Comparison of ENCODE assay signal across 8 cellular contexts in genomic region chr2:27370026-27370815, GRCh38. TPM values are rescaled to one million over a fixed set of nuclear protein-coding genes. Genes with fewer than 3 reads are reported as not detected.
DNase-seq lines count a peak whose midpoint lies in the region; ATAC-seq and TF ChIP-seq lines count a peak whose summit lies in the region.

TSS of gene EIF2B4 (minus strand) at chr2:27370338. CDS start at chr2:27370314, 24 bp downstream.
TSS of gene SNX17 (plus strand) at chr2:27370616. CDS start at chr2:27370744, 128 bp downstream.

- H3K4me2 ChIP-seq in smooth muscle cell = peak within 1 kb of the TSS; percentile 94

- peak within 1 kb of the TSS; percentile 80 for H3K27ac ChIP-seq in smooth muscle cell (ENCODE audit: low read depth)

- peak within 1 kb of the TSS; percentile 92 for H3K9ac ChIP-seq in smooth muscle cell (ENCODE audit: low read depth)

- peaks cover 10% of the 10 kb centered on the region for H3K36me3 ChIP-seq in smooth muscle cell (ENCODE audit: low read depth)

- no peaks in the 10 kb centered on the region for H3K27me3 Mint-ChIP-seq in WTC11 (ENCODE audit: low read depth)

- H3F3A ChIP-seq in smooth muscle cell (ENCODE audit: low read depth) = peaks cover 5% of the 10 kb centered on the region

- peak within 1 kb of the TSS; percentile 97 for H3K4me3 Mint-ChIP-seq in WTC11

- H3K79me2 ChIP-seq in smooth muscle cell (ENCODE audit: low read depth) = peaks cover 46% of the 10 kb centered on the region

- DNase-seq in AG09319 (ENCODE audit: extremely low read depth, low read depth) = peak; percentile 98
- DNase-seq in NCI-H226 = peak; percentile 99
- peak; percentile 99 for DNase-seq in WTC11 (ENCODE audit: low spot score)
- peak; percentile 99 for DNase-seq in cardiac fibroblast (ENCODE audit: low read depth in 2 of 2)
- DNase-seq in iPS-NIHi11 (ENCODE audit: low spot score) = peak; percentile 94
- DNase-seq in smooth muscle cell (lab: John Stamatoyannopoulos, UW; ENCODE audit: unreplicated experiment) = peak; percentile 94

- CTCF ChIA-PET in WTC11 (lab: Charles Lee) = interaction anchor here (0.7 to 1.9 kb wide), 14 partner anchors 11 to 314 kb away, joined by 3 to 15 read pairs (median 5); partner anchors contain the start of genes GTF3C2, MPV17 and ZNF513

- peaks cover 15% of the 10 kb centered on the region for H3K4me1 ChIP-seq in smooth muscle cell (ENCODE audit: low read depth)

- in situ Hi-C loops in GM18951 (cut with MboI; ENCODE audit: low sequenced_read_pairs, unreplicated experiment) = no loop called here

- ATAC-seq in HG03196 (IDR thresholded peaks at IDR 0.05; ENCODE audit: unreplicated experiment) (peak; percentile 88), WTC11 (peak; percentile 91)

- no peaks in the 10 kb centered on the region for H3K27me3 ChIP-seq in smooth muscle cell (ENCODE audit: low read depth)

- peaks cover 12% of the 10 kb centered on the region for H4K20me1 ChIP-seq in smooth muscle cell (ENCODE audit: low read depth)

- no peaks in the 10 kb centered on the region for H3K9me3 ChIP-seq in smooth muscle cell (replicated peaks; ENCODE audit: low read depth)

- 1% methylated on average over 83 of the region's 85 CpGs for WGBS in smooth muscle cell (ENCODE audit: low lambda C conversion rate)

- H3K4me3 ChIP-seq in cardiac fibroblast (replicated peaks in 1 of 2; ENCODE audit: low read depth in 2 of 2, low read length in 2 of 2) (peak within 1 kb of the TSS; percentile 98 to 99), smooth muscle cell (peak within 1 kb of the TSS; percentile 72)

- H3K36me3 Mint-ChIP-seq in WTC11 = peaks cover 58% of the 10 kb centered on the region

- H3K9me3 Mint-ChIP-seq in WTC11 = no peaks in the 10 kb centered on the region

- TF ChIP-seq POLR2A in GM18951 (IDR thresholded peaks at IDR 0.05; ENCODE audit: extremely low read depth, insufficient read depth, insufficient read length) = peak; percentile 89

- TF ChIP-seq CTCF in AG09319 (IDR thresholded peaks at IDR 0.05; ENCODE audit: low read depth, low read length) (peak; percentile 81), WTC11 (IDR thresholded peaks at IDR 0.05) (no peak), cardiac fibroblast (IDR thresholded peaks at IDR 0.05; ENCODE audit: low read depth, low read length) (peak; percentile 60), smooth muscle cell (IDR thresholded peaks at IDR 0.05; ENCODE audit: borderline replicate concordance, insufficient read depth, poor library complexity, severe bottlenecking) (peak; percentile 58)

- H3K4me1 Mint-ChIP-seq in WTC11 = peaks cover 20% of the 10 kb centered on the region

- POLR2A ChIA-PET in WTC11 (lab: Charles Lee) = interaction anchor here (0.7 to 1.6 kb wide), 7 partner anchors 10 to 119 kb away, joined by 3 to 13 read pairs (median 4); partner anchors contain the start of genes GTF3C2 and ZNF513

- peak within 1 kb of the TSS; percentile 82 for H2AFZ ChIP-seq in smooth muscle cell (ENCODE audit: low read depth)

- peak within 1 kb of the TSS; percentile 96 for H3K27ac Mint-ChIP-seq in WTC11

TF ChIP-seq in WTC11, 78 proteins besides CTCF, POLR2A, EP300 and RAD21 (continues in another document):
- TF ChIP-seq JUN (CRISPR knock-in tag; IDR thresholded peaks at IDR 0.05) (no peak), ZNF138 (CRISPR knock-in tag; conservative IDR thresholded peaks at IDR 0.05) (no peak), ATF1 (CRISPR knock-in tag; IDR thresholded peaks at IDR 0.05) (no peak), ZNF263 (CRISPR knock-in tag; IDR thresholded peaks at IDR 0.05; ENCODE audit: low read depth) (no peak), SMAD4 (CRISPR knock-in tag; IDR thresholded peaks at IDR 0.05) (no peak), ZNF423 (CRISPR knock-in tag; IDR thresholded peaks at IDR 0.05) (no peak), NR1H2 (CRISPR knock-in tag; IDR thresholded peaks at IDR 0.05) (no peak), ZNF232 (CRISPR knock-in tag; IDR thresholded peaks at IDR 0.05) (peak; percentile 83; the same call in 1 of the 2 replicates), ERG (CRISPR knock-in tag; IDR thresholded peaks at IDR 0.05) (no peak), FOXJ3 (CRISPR knock-in tag; IDR thresholded peaks at IDR 0.05; ENCODE audit: borderline replicate concordance) (no peak), NFE2L1 (CRISPR knock-in tag; IDR thresholded peaks at IDR 0.05) (peak; percentile 80; the same call in 1 of the 2 replicates)
- TF ChIP-seq, protein P1, sequence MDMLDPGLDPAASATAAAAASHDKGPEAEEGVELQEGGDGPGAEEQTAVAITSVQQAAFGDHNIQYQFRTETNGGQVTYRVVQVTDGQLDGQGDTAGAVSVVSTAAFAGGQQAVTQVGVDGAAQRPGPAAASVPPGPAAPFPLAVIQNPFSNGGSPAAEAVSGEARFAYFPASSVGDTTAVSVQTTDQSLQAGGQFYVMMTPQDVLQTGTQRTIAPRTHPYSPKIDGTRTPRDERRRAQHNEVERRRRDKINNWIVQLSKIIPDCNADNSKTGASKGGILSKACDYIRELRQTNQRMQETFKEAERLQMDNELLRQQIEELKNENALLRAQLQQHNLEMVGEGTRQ (CRISPR knock-in tag; IDR thresholded peaks at IDR 0.05) = peak; percentile 59
- TF ChIP-seq, protein P2, sequence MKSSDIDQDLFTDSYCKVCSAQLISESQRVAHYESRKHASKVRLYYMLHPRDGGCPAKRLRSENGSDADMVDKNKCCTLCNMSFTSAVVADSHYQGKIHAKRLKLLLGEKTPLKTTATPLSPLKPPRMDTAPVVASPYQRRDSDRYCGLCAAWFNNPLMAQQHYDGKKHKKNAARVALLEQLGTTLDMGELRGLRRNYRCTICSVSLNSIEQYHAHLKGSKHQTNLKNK (CRISPR knock-in tag; IDR thresholded peaks at IDR 0.05) = no peak
- TF ChIP-seq, protein P3, sequence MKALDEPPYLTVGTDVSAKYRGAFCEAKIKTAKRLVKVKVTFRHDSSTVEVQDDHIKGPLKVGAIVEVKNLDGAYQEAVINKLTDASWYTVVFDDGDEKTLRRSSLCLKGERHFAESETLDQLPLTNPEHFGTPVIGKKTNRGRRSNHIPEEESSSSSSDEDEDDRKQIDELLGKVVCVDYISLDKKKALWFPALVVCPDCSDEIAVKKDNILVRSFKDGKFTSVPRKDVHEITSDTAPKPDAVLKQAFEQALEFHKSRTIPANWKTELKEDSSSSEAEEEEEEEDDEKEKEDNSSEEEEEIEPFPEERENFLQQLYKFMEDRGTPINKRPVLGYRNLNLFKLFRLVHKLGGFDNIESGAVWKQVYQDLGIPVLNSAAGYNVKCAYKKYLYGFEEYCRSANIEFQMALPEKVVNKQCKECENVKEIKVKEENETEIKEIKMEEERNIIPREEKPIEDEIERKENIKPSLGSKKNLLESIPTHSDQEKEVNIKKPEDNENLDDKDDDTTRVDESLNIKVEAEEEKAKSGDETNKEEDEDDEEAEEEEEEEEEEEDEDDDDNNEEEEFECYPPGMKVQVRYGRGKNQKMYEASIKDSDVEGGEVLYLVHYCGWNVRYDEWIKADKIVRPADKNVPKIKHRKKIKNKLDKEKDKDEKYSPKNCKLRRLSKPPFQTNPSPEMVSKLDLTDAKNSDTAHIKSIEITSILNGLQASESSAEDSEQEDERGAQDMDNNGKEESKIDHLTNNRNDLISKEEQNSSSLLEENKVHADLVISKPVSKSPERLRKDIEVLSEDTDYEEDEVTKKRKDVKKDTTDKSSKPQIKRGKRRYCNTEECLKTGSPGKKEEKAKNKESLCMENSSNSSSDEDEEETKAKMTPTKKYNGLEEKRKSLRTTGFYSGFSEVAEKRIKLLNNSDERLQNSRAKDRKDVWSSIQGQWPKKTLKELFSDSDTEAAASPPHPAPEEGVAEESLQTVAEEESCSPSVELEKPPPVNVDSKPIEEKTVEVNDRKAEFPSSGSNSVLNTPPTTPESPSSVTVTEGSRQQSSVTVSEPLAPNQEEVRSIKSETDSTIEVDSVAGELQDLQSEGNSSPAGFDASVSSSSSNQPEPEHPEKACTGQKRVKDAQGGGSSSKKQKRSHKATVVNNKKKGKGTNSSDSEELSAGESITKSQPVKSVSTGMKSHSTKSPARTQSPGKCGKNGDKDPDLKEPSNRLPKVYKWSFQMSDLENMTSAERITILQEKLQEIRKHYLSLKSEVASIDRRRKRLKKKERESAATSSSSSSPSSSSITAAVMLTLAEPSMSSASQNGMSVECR (CRISPR knock-in tag; IDR thresholded peaks at IDR 0.05; ENCODE audit: borderline replicate concordance) = no peak; the same call in 1 of the 2 replicates
- TF ChIP-seq, protein P4, sequence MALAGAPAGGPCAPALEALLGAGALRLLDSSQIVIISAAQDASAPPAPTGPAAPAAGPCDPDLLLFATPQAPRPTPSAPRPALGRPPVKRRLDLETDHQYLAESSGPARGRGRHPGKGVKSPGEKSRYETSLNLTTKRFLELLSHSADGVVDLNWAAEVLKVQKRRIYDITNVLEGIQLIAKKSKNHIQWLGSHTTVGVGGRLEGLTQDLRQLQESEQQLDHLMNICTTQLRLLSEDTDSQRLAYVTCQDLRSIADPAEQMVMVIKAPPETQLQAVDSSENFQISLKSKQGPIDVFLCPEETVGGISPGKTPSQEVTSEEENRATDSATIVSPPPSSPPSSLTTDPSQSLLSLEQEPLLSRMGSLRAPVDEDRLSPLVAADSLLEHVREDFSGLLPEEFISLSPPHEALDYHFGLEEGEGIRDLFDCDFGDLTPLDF (CRISPR knock-in tag; IDR thresholded peaks at IDR 0.05) = no peak

RNA-seq across cellular contexts. Expression of gene EIF2B4, which starts in this region (rescaled TPM):
- 46.6 to 53.6 TPM (median 49.1 TPM) in 3 replicates for total RNA-seq in WTC11 (2021)
- 30.6 and 36.4 TPM in 2 replicates for total RNA-seq in smooth muscle cell
- 70.2 and 80.0 TPM in 2 replicates for polyA plus RNA-seq in smooth muscle cell

RNA-seq across cellular contexts. Expression of gene SNX17, which starts in this region (rescaled TPM):
- total RNA-seq in WTC11 (2021) (72.5 to 75.3 TPM (median 74.7 TPM) in 3 replicates), smooth muscle cell (84.5 and 88.4 TPM in 2 replicates)
- 128 and 155 TPM in 2 replicates for polyA plus RNA-seq in smooth muscle cell

Comparison
In these comparisons a context has a peak if more than half of its experiments do, and no peak if none do; other contexts are left out.
1. Peak in every context shown above with its lines: DNase-seq, ATAC-seq, H3K4me3 ChIP-seq and H3K27ac ChIP-seq.